In genomic region chr15:89746386-89746974, GRCh38 we compare ENCODE assay signal across 1 cellular context.
A peak's percentile ranks its signal among the peaks of the same experiment; 100 is the strongest.
TF ChIP-seq lines count a peak whose summit lies in the region.

No MANE protein-coding gene starts in this region.

TF ChIP-seq in HepG2, 621 proteins besides CTCF, POLR2A, EP300 and RAD21:
- TF ChIP-seq ZNF646 (CRISPR knock-in tag; IDR thresholded peaks at IDR 0.05) (peak; percentile 80; the same call in 1 of the 2 replicates), HNRNPL (IDR thresholded peaks at IDR 0.05; ENCODE audit: low read depth, low read length) (0 out of 2 replicates have a peak, but pooled peaks have one; percentile 4), TERF1 (CRISPR knock-in tag; IDR thresholded peaks at IDR 0.05) (no peak)
